ENCODE assay signal across 24 cellular contexts in the genomic region with DNA sequence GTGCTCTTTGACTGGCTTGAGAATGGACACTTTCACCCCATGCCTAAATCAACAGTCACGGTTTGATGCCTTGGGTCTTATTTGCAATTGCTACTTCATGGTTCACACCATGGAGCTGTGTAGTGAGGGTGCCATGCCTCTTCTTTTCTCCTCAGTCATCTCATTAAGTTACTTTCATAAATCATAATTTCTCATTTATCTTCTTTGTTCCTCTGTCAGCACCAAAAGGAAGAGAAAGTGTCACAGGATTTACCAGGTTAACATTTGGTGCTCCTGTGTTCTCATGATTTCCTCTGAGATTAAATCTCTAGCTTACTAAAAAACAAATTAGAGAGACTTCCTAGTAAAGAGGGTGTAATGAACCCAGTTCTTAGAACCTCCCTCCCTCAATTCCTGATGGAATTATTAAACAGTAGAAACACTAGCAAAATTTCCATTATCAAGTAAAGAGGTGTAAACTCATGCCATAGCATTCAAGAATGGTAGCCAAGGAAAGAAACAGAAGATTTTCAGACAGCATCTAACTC.
"Had no signal": no experiment of that assay in that cellular context is flagged by ENCODE, and none has a peak within 500 bp of the region (broad histone marks: within the 10 kb centered on the region; RNA-seq: fewer than 3 reads in every experiment).

No MANE protein-coding gene starts in this region.

- DNase-seq: KBM-7, MV-4-11, NCI-H1048, NCI-H1105, NCI-H1417, NCI-H1436 treated with DMSO at 0.1 percent for 48 hours, NCI-H187, NCI-H2029, NCI-H2081 treated with DMSO at 0.1 percent for 48 hours, NCI-H2171, NCI-H226, NCI-H446, NCI-H510A, NCI-H524 treated with DMSO at 0.1 percent for 48 hours, NCI-H69, NCI-H774, RPMI8226, SHP77 treated with DMSO at 0.1 percent for 48 hours, SJCRH30 had no signal

- H3K36me3 ChIP-seq: SJCRH30 had no signal

- H3K4me3 Mint-ChIP-seq: IgD-negative memory B cell had no signal

- H3K27ac Mint-ChIP-seq: IgD-negative memory B cell had no signal

- H3K9me3 ChIP-seq: SJCRH30 had no signal

- H3K4me1 ChIP-seq: SJCRH30 had no signal

- H3K4me3 ChIP-seq: SJCRH30 had no signal

- H3K27ac ChIP-seq: HL-60, SJCRH30 had no signal

- H3K9me3 Mint-ChIP-seq: IgD-negative memory B cell had no signal

- FAIRE-seq: HTR-8/SVneo, RCC 7860 had no signal

- ATAC-seq: SK-N-SH treated with all-trans-retinoic acid at 6 μM for 48 hours had no signal
